Comparison of ENCODE assay signal across 9 cellular contexts in genomic region chr11:35714882-35715612, GRCh38. TPM values are rescaled to one million over a fixed set of nuclear protein-coding genes. Genes with fewer than 3 reads are reported as not detected.
DNase-seq lines count a peak whose midpoint lies in the region; ATAC-seq and TF ChIP-seq lines count a peak whose summit lies in the region.
"Had no signal": no experiment of that assay in that cellular context is flagged by ENCODE, and none has a peak within 500 bp of the region (broad histone marks: within the 10 kb centered on the region; RNA-seq: fewer than 3 reads in every experiment).

No MANE protein-coding gene starts in this region.

- ATAC-seq in activated naive CD4-positive, alpha-beta T cell treated with anti-CD3 and anti-CD28 coated beads, Interleukin-2, amount 50 U/mL, for 72 hours: peak; percentile 82 to 94
- ATAC-seq in HG02970 (IDR thresholded peaks at IDR 0.05; ENCODE audit: low FRiP score, unreplicated experiment): peak; percentile 91
- ATAC-seq in stimulated activated naive B cell treated with anti-CD40 and anti-IgM and Interleukin-4, amounts not matched to agents 10 μg/mL and 1 μg/mL and 100 μg/mL, for 72 hours (replicated peaks): peak; percentile 44 to 62

- H3K4me3 Mint-ChIP-seq in stimulated activated naive B cell treated with anti-CD40 and anti-IgM and Interleukin-4, amounts not matched to agents 10 μg/mL and 1 μg/mL and 100 μg/mL, for 72 hours: no peak overlapping the region
- no peak overlapping the region for H3K4me3 Mint-ChIP-seq in T-helper 2 cell treated with Interferon-gamma antibody and Interleukin-4, amounts not matched to agents 5 μg/mL and 100 μg/mL, for 36 hours

- H3K27me3 Mint-ChIP-seq in stimulated activated naive B cell treated with anti-CD40 and anti-IgM and Interleukin-4, amounts not matched to agents 10 μg/mL and 1 μg/mL and 100 μg/mL, for 72 hours: no peaks in the 10 kb centered on the region
- no peaks in the 10 kb centered on the region for H3K27me3 Mint-ChIP-seq in T-helper 2 cell treated with Interferon-gamma antibody and Interleukin-4, amounts not matched to agents 5 μg/mL and 100 μg/mL, for 36 hours (ENCODE audit: low read depth)

- no peak overlapping the region for H3K4me3 ChIP-seq in astrocyte of the spinal cord (ENCODE audit: low read depth, low read length)

- peaks cover 0 to 12% of the 10 kb centered on the region in 2 donors for H3K36me3 Mint-ChIP-seq in activated naive CD4-positive, alpha-beta T cell treated with anti-CD3 and anti-CD28 coated beads, Interleukin-2, amount 50 U/mL, for 72 hours
- peaks cover 40 to 71% of the 10 kb centered on the region in 2 donors for H3K36me3 Mint-ChIP-seq in stimulated activated naive B cell treated with anti-CD40 and anti-IgM and Interleukin-4, amounts not matched to agents 10 μg/mL and 1 μg/mL and 100 μg/mL, for 72 hours
- H3K36me3 Mint-ChIP-seq in T-helper 2 cell treated with Interferon-gamma antibody and Interleukin-4, amounts not matched to agents 5 μg/mL and 100 μg/mL, for 36 hours (ENCODE audit: low read depth): peaks cover 6% of the 10 kb centered on the region

- DNase-seq in activated naive CD4-positive, alpha-beta T cell treated with anti-CD3 and anti-CD28 coated beads, Interleukin-2, amount 50 U/mL, for 72 hours (ENCODE audit: low spot score in 2 of 2): peak in 1 of 2 donors; percentile 9
- DNase-seq in activated naive CD4-positive, alpha-beta T cell treated with Interleukin-2 at 50 U/mL for 16 hours: no peak
- DNase-seq in astrocyte of the spinal cord (ENCODE audit: low read depth, low spot score) (peak; percentile 65), MV-4-11 (lab: John Stamatoyannopoulos, UW) (no peak)
- peak; percentile 0 for DNase-seq in stimulated activated naive B cell treated with anti-CD40 and anti-IgM and Interleukin-4, amounts not matched to agents 10 μg/mL and 1 μg/mL and 100 μg/mL, for 72 hours
- no peak for DNase-seq in T-helper 2 cell treated with Interferon-gamma antibody and Interleukin-4, amounts not matched to agents 5 μg/mL and 100 μg/mL, for 36 hours (ENCODE audit: low spot score)
- DNase-seq in activated effector memory CD4-positive, alpha-beta T cell treated with anti-CD3 and anti-CD28 coated beads, Interleukin-2, amount 50 U/mL, for 16 hours: no peak
- DNase-seq: DND-41 had no signal

- peaks cover 33 to 61% of the 10 kb centered on the region in 2 donors for H3K4me1 Mint-ChIP-seq in stimulated activated naive B cell treated with anti-CD40 and anti-IgM and Interleukin-4, amounts not matched to agents 10 μg/mL and 1 μg/mL and 100 μg/mL, for 72 hours
- H3K4me1 Mint-ChIP-seq in T-helper 2 cell treated with Interferon-gamma antibody and Interleukin-4, amounts not matched to agents 5 μg/mL and 100 μg/mL, for 36 hours (ENCODE audit: low read depth): peaks cover 4% of the 10 kb centered on the region

- H3K27ac Mint-ChIP-seq in activated naive CD4-positive, alpha-beta T cell treated with anti-CD3 and anti-CD28 coated beads, Interleukin-2, amount 50 U/mL, for 72 hours: peak overlapping the region in 1 of 2 donors; percentile 44
- H3K27ac Mint-ChIP-seq in stimulated activated naive B cell treated with anti-CD40 and anti-IgM and Interleukin-4, amounts not matched to agents 10 μg/mL and 1 μg/mL and 100 μg/mL, for 72 hours: peak overlapping the region; percentile 79
- H3K27ac Mint-ChIP-seq in T-helper 2 cell treated with Interferon-gamma antibody and Interleukin-4, amounts not matched to agents 5 μg/mL and 100 μg/mL, for 36 hours: no peak overlapping the region

- no peak for TF ChIP-seq CTCF in astrocyte of the spinal cord (IDR thresholded peaks at IDR 0.05; ENCODE audit: low read depth, low read length)

- in situ Hi-C loops in astrocyte of the spinal cord (cut with HindIII; ENCODE audit: low sequenced_read_pairs): no loop called here

- H3K9me3 Mint-ChIP-seq in activated naive CD4-positive, alpha-beta T cell treated with anti-CD3 and anti-CD28 coated beads, Interleukin-2, amount 50 U/mL, for 72 hours: peaks cover 3 to 22% of the 10 kb centered on the region in 2 donors
- peaks cover 13 to 14% of the 10 kb centered on the region in 2 donors for H3K9me3 Mint-ChIP-seq in stimulated activated naive B cell treated with anti-CD40 and anti-IgM and Interleukin-4, amounts not matched to agents 10 μg/mL and 1 μg/mL and 100 μg/mL, for 72 hours
- peaks cover 6% of the 10 kb centered on the region for H3K9me3 Mint-ChIP-seq in T-helper 2 cell treated with Interferon-gamma antibody and Interleukin-4, amounts not matched to agents 5 μg/mL and 100 μg/mL, for 36 hours

RNA-seq across cellular contexts. Expression of gene TRIM44, which starts 52.5 kb away (rescaled TPM):
- total RNA-seq in activated naive CD4-positive, alpha-beta T cell treated with anti-CD3 and anti-CD28 coated beads, Interleukin-2, amount 50 U/mL, for 72 hours: 10 to 100 TPM; 17.5 to 34.9 TPM

Comparison
In these comparisons a context has a peak if more than half of its experiments do, and no peak if none do; other contexts are left out.
1. DNase-seq: peak in astrocyte of the spinal cord (single experiment) and stimulated activated naive B cell treated with anti-CD40 and anti-IgM and Interleukin-4, amounts not matched to agents 10 μg/mL and 1 μg/mL and 100 μg/mL, for 72 hours (single experiment); none in activated naive CD4-positive, alpha-beta T cell treated with Interleukin-2 at 50 U/mL for 16 hours (single experiment), T-helper 2 cell treated with Interferon-gamma antibody and Interleukin-4, amounts not matched to agents 5 μg/mL and 100 μg/mL, for 36 hours (single experiment), MV-4-11 (single experiment) and activated effector memory CD4-positive, alpha-beta T cell treated with anti-CD3 and anti-CD28 coated beads, Interleukin-2, amount 50 U/mL, for 16 hours (single experiment).
2. Peak in every context shown above with its lines, with median percentiles within 50 percentile points of each other: ATAC-seq.